Comparison of ENCODE assay signal across 14 cellular contexts in the genomic region with DNA sequence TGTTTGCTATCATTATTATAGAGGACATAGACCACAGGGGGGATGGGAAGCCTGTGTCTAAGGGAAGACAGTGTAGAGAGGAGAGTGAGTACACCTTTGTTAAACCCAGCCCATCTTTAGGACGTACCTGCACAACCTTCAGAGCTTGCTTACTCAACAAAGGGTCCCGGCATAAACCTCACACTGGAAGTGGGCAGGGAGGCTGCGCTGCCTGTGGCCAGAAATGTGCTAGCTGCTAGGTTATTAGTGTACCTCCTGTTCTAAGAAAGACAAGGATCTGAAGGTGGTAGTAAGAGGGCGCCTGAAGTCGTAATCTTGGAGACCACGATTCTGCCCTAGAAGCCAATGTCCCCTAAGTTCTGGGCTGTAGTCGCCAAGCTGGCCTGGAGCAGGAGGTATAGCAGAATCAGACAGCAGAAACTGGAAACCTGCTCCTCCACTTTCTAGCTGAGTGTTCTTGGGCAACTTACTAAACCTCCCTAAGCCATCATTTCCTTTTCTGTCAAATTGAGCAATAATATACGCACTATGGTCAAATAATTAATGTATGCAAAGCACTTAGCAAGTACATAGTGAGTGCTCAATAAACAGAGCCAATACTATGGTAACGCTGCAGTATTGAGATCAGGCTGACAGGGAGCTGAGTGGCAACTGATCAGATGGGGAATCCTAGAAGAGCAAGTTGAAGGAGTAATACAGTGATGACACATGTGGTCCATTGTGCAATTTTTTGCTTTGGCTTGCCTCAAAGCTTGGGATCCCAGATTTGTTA. TPM values are rescaled to one million over a fixed set of nuclear protein-coding genes. Genes with fewer than 3 reads are reported as not detected.
DNase-seq lines count a peak whose midpoint lies in the region; ATAC-seq and TF ChIP-seq lines count a peak whose summit lies in the region.
"Had no signal": no experiment of that assay in that cellular context is flagged by ENCODE, and none has a peak within 500 bp of the region (broad histone marks: within the 10 kb centered on the region; RNA-seq: fewer than 3 reads in every experiment).

No MANE protein-coding gene starts in this region.

- CTCF ChIA-PET in T-cell (lab: Charles Lee) = interaction anchor here in 1 of 2 donors (0.6 kb wide), 1 partner anchor 340 kb away, joined by 4 read pairs; no protein-coding TSS in a partner anchor

- no peaks in the 10 kb centered on the region for H3K36me3 Mint-ChIP-seq in T-cell

- no peaks in the 10 kb centered on the region for H3K27me3 Mint-ChIP-seq in T-cell
- no peaks in the 10 kb centered on the region for H3K27me3 Mint-ChIP-seq in stimulated activated naive CD8-positive, alpha-beta T cell treated with anti-CD3 and anti-CD28 coated beads, Interleukin-15, amount 100 ng/mL, for 72 hours

- peak overlapping the region; percentile 22 to 72 for H3K27ac Mint-ChIP-seq in T-cell
- H3K27ac Mint-ChIP-seq in stimulated activated naive CD8-positive, alpha-beta T cell treated with anti-CD3 and anti-CD28 coated beads, Interleukin-15, amount 100 ng/mL, for 72 hours = no peak overlapping the region

- POLR2A ChIA-PET in T-cell (lab: Charles Lee) = no interaction called here

- no peak for DNase-seq in activated CD4-positive, CD25-positive, alpha-beta regulatory T cell treated with anti-CD3 and anti-CD28 coated beads, Interleukin-2, amount 50 U/mL, for 72 hours
- DNase-seq in T-cell (peak in 2 of 34 experiments; percentile 11 to 19), fibroblast of the aortic adventitia (ENCODE audit: low read depth) (peak; percentile 41), NCI-H2029 (lab: John Stamatoyannopoulos, UW) (no peak), NCI-H146 treated with DMSO at 0.1 percent for 48 hours (lab: John Stamatoyannopoulos, UW; ENCODE audit: unreplicated experiment) (no peak)
- no peak for DNase-seq in stimulated activated naive CD8-positive, alpha-beta T cell treated with anti-CD3 and anti-CD28 coated beads, Interleukin-15, amount 100 ng/mL, for 72 hours
- DNase-seq: brain microvascular endothelial cell, EL, MM.1S, NCI-H748 treated with DMSO at 0.1 percent for 48 hours, retina, uterus had no signal

- H3K9me3 Mint-ChIP-seq in T-cell = no peaks in the 10 kb centered on the region
- H3K9me3 Mint-ChIP-seq in stimulated activated naive CD8-positive, alpha-beta T cell treated with anti-CD3 and anti-CD28 coated beads, Interleukin-15, amount 100 ng/mL, for 72 hours = no peaks in the 10 kb centered on the region

- no peak for TF ChIP-seq CTCF in fibroblast of the aortic adventitia (IDR thresholded peaks at IDR 0.05; ENCODE audit: insufficient read depth, low read length)

- H3K4me3 Mint-ChIP-seq in T-cell = no peak overlapping the region
- H3K4me3 Mint-ChIP-seq in stimulated activated naive CD8-positive, alpha-beta T cell treated with anti-CD3 and anti-CD28 coated beads, Interleukin-15, amount 100 ng/mL, for 72 hours = no peak overlapping the region

- peak; percentile 73 to 81 for ATAC-seq in activated CD4-positive, CD25-positive, alpha-beta regulatory T cell treated with anti-CD3 and anti-CD28 coated beads, Interleukin-2, amount 50 U/mL, for 24 hours
- ATAC-seq in T-cell (replicated peaks in 1 of 4) = peak in 3 of 4 experiments; percentile 40 to 61 (median 44)
- peak; percentile 5 for ATAC-seq in stimulated activated naive CD8-positive, alpha-beta T cell treated with anti-CD3 and anti-CD28 coated beads, Interleukin-15, amount 100 ng/mL, for 72 hours
- no peak for ATAC-seq in HG03139 (IDR thresholded peaks at IDR 0.05; ENCODE audit: unreplicated experiment)

- peaks cover 6 to 36% (median 18%) of the 10 kb centered on the region in 3 donors for H3K4me1 Mint-ChIP-seq in T-cell
- H3K4me1 Mint-ChIP-seq in stimulated activated naive CD8-positive, alpha-beta T cell treated with anti-CD3 and anti-CD28 coated beads, Interleukin-15, amount 100 ng/mL, for 72 hours = peaks cover 21% of the 10 kb centered on the region

- H3K4me3 ChIP-seq in fibroblast of the aortic adventitia (ENCODE audit: low read depth, low read length) = no peak overlapping the region
- H3K4me3 ChIP-seq: uterus had no signal

RNA-seq across cellular contexts. Expression of a gene that starts 16.8 kb away (rescaled TPM):
- total RNA-seq in T-cell = 10 to 100 TPM; 52.5 to 81.9 (median 66.0) TPM
- total RNA-seq in fibroblast of the aortic adventitia (ENCODE audit: low replicate concordance) = 14.9 and 17.3 TPM in 2 replicates

Comparison
In these comparisons a context has a peak if more than half of its experiments do, and no peak if none do; other contexts are left out.
1. H3K27ac Mint-ChIP-seq: peak in T-cell (2 of 2); none in stimulated activated naive CD8-positive, alpha-beta T cell treated with anti-CD3 and anti-CD28 coated beads, Interleukin-15, amount 100 ng/mL, for 72 hours (0 of 2).